In genomic region chr20:38447251-38447661, GRCh38 we compare ENCODE assay signal across 8 cellular contexts. TPM values are rescaled to one million over a fixed set of nuclear protein-coding genes. Genes with fewer than 3 reads are reported as not detected.
DNase-seq lines count a peak whose midpoint lies in the region; ATAC-seq and TF ChIP-seq lines count a peak whose summit lies in the region.

No MANE protein-coding gene starts in this region.

- DNase-seq in Caco-2 (no peak), RWPE2 (ENCODE audit: low spot score) (no peak), esophagus squamous epithelium (lab: John Stamatoyannopoulos, UW) (no peak), ovary (no peak), SHP77 treated with DMSO at 0.1 percent for 48 hours (lab: John Stamatoyannopoulos, UW) (no peak)
- no peak for DNase-seq in activated CD4-positive, alpha-beta T cell treated with anti-CD3 and anti-CD28 coated beads for 4 hours

- peak overlapping the region; percentile 70 for H3K4me3 ChIP-seq in Caco-2 (ENCODE audit: low read depth, low read length)
- H3K4me3 ChIP-seq in RWPE2 (ENCODE audit: severe bottlenecking) = peak overlapping the region; percentile 78
- peak overlapping the region; percentile 69 to 91 (median 84) for H3K4me3 ChIP-seq in esophagus squamous epithelium
- H3K4me3 ChIP-seq in ovary = peak overlapping the region; percentile 80

- ATAC-seq in RWPE2 (ENCODE audit: low read depth) = peak; percentile 4; the same call in 1 of the 3 replicates
- no peak for ATAC-seq in HG03354 (IDR thresholded peaks at IDR 0.05; ENCODE audit: poor library complexity, severe bottlenecking, unreplicated experiment)
- no peak for ATAC-seq in GM18517 (IDR thresholded peaks at IDR 0.05; ENCODE audit: unreplicated experiment)

- TF ChIP-seq POLR2A in esophagus squamous epithelium (IDR thresholded peaks at IDR 0.05) = no peak
- TF ChIP-seq POLR2A in ovary (IDR thresholded peaks at IDR 0.05) = no peak

- H3K27ac Mint-ChIP-seq in Caco-2 (ENCODE audit: unreplicated experiment) = peak overlapping the region; percentile 63

- H3K36me3 Mint-ChIP-seq in Caco-2 (ENCODE audit: insufficient read depth, unreplicated experiment) = peaks cover 27% of the 10 kb centered on the region

- H3K9me3 ChIP-seq in Caco-2 (no peaks in the 10 kb centered on the region), RWPE2 (ENCODE audit: severe bottlenecking) (no peaks in the 10 kb centered on the region), esophagus squamous epithelium (no peaks in the 10 kb centered on the region), ovary (no peaks in the 10 kb centered on the region)

- no peaks in the 10 kb centered on the region for H3K9me3 Mint-ChIP-seq in Caco-2 (ENCODE audit: unreplicated experiment)

- H3K4me1 ChIP-seq in Caco-2 (peaks cover 14% of the 10 kb centered on the region), RWPE2 (ENCODE audit: insufficient read depth, poor library complexity, severe bottlenecking) (peaks cover under 1% of the 10 kb centered on the region), esophagus squamous epithelium (peaks cover 10 to 21% (median 17%) of the 10 kb centered on the region in 3 donors), ovary (ENCODE audit: insufficient read depth) (peaks cover 2% of the 10 kb centered on the region)

- H3K27me3 ChIP-seq in Caco-2 (replicated peaks; ENCODE audit: control insufficient read depth, insufficient read depth, low read length) (no peaks in the 10 kb centered on the region), RWPE2 (ENCODE audit: insufficient read depth, poor library complexity, severe bottlenecking) (no peaks in the 10 kb centered on the region), esophagus squamous epithelium (no peaks in the 10 kb centered on the region), ovary (no peaks in the 10 kb centered on the region)

- peaks cover 3% of the 10 kb centered on the region for H3K27me3 Mint-ChIP-seq in Caco-2 (ENCODE audit: insufficient read depth, unreplicated experiment)

- no peak for TF ChIP-seq EP300 in ovary (IDR thresholded peaks at IDR 0.05)

- POLR2A ChIA-PET in Caco-2 (lab: Charles Lee) = interaction anchor here (0.7 to 3.6 kb wide), 3 partner anchors 13 to 26 kb away, joined by 3 to 101 read pairs (median 56); partner anchors contain the start of genes RALGAPB and SNHG17

- no TSS peak for BruUV-seq in Caco-2 (replicated peaks; lab: Mats Ljungman, UMichigan)

- H3K36me3 ChIP-seq in Caco-2 (ENCODE audit: control insufficient read depth, insufficient read depth, low read length) = no peaks in the 10 kb centered on the region; the same call in 1 of the 2 replicates
- peaks cover 32% of the 10 kb centered on the region for H3K36me3 ChIP-seq in RWPE2 (ENCODE audit: low read depth)
- H3K36me3 ChIP-seq in esophagus squamous epithelium = peaks cover 0 to 35% (median 0%) of the 10 kb centered on the region in 3 donors
- no peaks in the 10 kb centered on the region for H3K36me3 ChIP-seq in ovary

- TF ChIP-seq CTCF in Caco-2 (IDR thresholded peaks at IDR 0.05; ENCODE audit: insufficient read depth in 1 of 2, low read depth in 1 of 2, low read length in 1 of 2, severe bottlenecking in 1 of 2, unreplicated experiment in 1 of 2) (no peak), RWPE2 (IDR thresholded peaks at IDR 0.05; ENCODE audit: poor library complexity, severe bottlenecking) (no peak), esophagus squamous epithelium (IDR thresholded peaks at IDR 0.05) (no peak), ovary (IDR thresholded peaks at IDR 0.05) (no peak)

- H3K27ac ChIP-seq in RWPE2 (ENCODE audit: poor library complexity, severe bottlenecking) = peak overlapping the region; percentile 30
- peak overlapping the region; percentile 87 to 93 (median 92) for H3K27ac ChIP-seq in esophagus squamous epithelium
- H3K27ac ChIP-seq in ovary = peak overlapping the region in 1 of 2 donors; percentile 63

- H3K4me3 Mint-ChIP-seq in Caco-2 (ENCODE audit: unreplicated experiment) = peak overlapping the region; percentile 81

- H3K4me1 Mint-ChIP-seq in Caco-2 (ENCODE audit: low read depth, unreplicated experiment) = peaks cover 19% of the 10 kb centered on the region

- WGBS in esophagus squamous epithelium, 2 donors = 34 to 35% methylated on average over 9 to 11 of the region's 12 CpGs
- WGBS in ovary, 3 donors = 35 to 37% (median 35%) methylated on average over 12 of the region's 12 CpGs

- CTCF ChIA-PET in Caco-2 (lab: Charles Lee) = interaction anchor here (1.5 to 3.8 kb wide), 3 partner anchors 10 to 26 kb away, joined by 4 to 91 read pairs (median 73); partner anchors contain the start of genes RALGAPB and SNHG17

- intact Hi-C loops in Caco-2 (cut with micrococcal nuclease; ENCODE audit: unreplicated experiment) (no loop called here), esophagus squamous epithelium (cut with DNase I) (no loop called here), ovary (cut with DNase I) (no loop called here)

RNA-seq across cellular contexts. Expression of gene SNHG17, which starts 12.1 kb away (rescaled TPM):
- total RNA-seq in Caco-2 (2022) (351 and 362 TPM in 2 replicates), esophagus squamous epithelium (10 to 100 TPM; 17.9 to 37.7 (median 28.0) TPM), ovary (10 to 100 TPM; 22.9 to 72.2 (median 40.1) TPM)
- 10 to 100 TPM; 22.8 to 41.7 TPM for polyA plus RNA-seq in ovary

RNA-seq across cellular contexts. Expression of gene RALGAPB, which starts 25.4 kb away (rescaled TPM):
- total RNA-seq in Caco-2 (2022) (69.1 and 72.3 TPM in 2 replicates), esophagus squamous epithelium (10 to 100 TPM; 17.4 to 38.5 (median 26.9) TPM), ovary (10 to 100 TPM; 27.0 to 41.3 (median 32.5) TPM)
- polyA plus RNA-seq in ovary = 10 to 100 TPM; 10.4 to 26.3 TPM
